ENCODE assay signal across 11 cellular contexts in genomic region chr7:22864855-22865606, GRCh38. TPM values are rescaled to one million over a fixed set of nuclear protein-coding genes. Genes with fewer than 3 reads are reported as not detected.
DNase-seq lines count a peak whose midpoint lies in the region; ATAC-seq and TF ChIP-seq lines count a peak whose summit lies in the region.
"Had no signal": no experiment of that assay in that cellular context is flagged by ENCODE, and none has a peak within 500 bp of the region (broad histone marks: within the 10 kb centered on the region; RNA-seq: fewer than 3 reads in every experiment).

No MANE protein-coding gene starts in this region.

- peak overlapping the region; percentile 24 for H3K27ac Mint-ChIP-seq in activated CD4-positive, alpha-beta T cell treated with anti-CD3 and anti-CD28 coated beads for 36 hours
- H3K27ac Mint-ChIP-seq: activated T-helper 1 cell treated with anti-CD3 and anti-CD28 coated beads, Interleukin-12 subunit alpha, Interleukin-12 subunit beta, Interleukin-2, Interleukin-4 antibody, amounts not matched to agents 30 ng/mL and 10 ng/mL and 1 ng/mL, durations not matched to agents 14 hours and 24 hours and 36 hours; memory B cell had no signal

- H3K36me3 ChIP-seq in left ventricle myocardium inferior (peaks cover 25% of the 10 kb centered on the region), spleen (peaks cover 0 to 22% (median 0%) of the 10 kb centered on the region in 6 donors)

- CTCF ChIA-PET in activated CD4-positive, alpha-beta T cell treated with anti-CD3 and anti-CD28 coated beads for 36 hours (lab: Charles Lee): interaction anchor here (0.8 to 1.5 kb wide), 2 partner anchors 12 to 26 kb away, joined by 3 to 4 read pairs; no protein-coding TSS in a partner anchor
- CTCF ChIA-PET in RWPE1 (lab: Yijun Ruan, JAX): no interaction called here

- H3K4me3 ChIP-seq in left ventricle myocardium inferior: no peak overlapping the region
- no peak overlapping the region for H3K4me3 ChIP-seq in spleen

- intact Hi-C loops in activated CD4-positive, alpha-beta T cell treated with anti-CD3 and anti-CD28 coated beads for 36 hours (cut with DNase I, micrococcal nuclease): loop anchor here in 1 of 2 experiments (10.0 kb wide), 1 partner anchor 300 kb away; no protein-coding TSS in a partner anchor
- intact Hi-C loops in left ventricle myocardium inferior (cut with micrococcal nuclease): no loop called here
- intact Hi-C loops in spleen (cut with DNase I; ENCODE audit: low total_unique reads): no loop called here

- DNase-seq in activated CD4-positive, alpha-beta T cell treated with anti-CD3 and anti-CD28 coated beads for 36 hours: no peak
- DNase-seq in activated CD4-positive, alpha-beta T cell treated with anti-CD3 and anti-CD28 coated beads, Interleukin-2, amount 50 U/mL, for 1 hour: no peak
- DNase-seq in RWPE1 (ENCODE audit: low spot score) (no peak), left ventricle myocardium inferior (no peak), spleen (no peak), NCI-H2227 (lab: John Stamatoyannopoulos, UW; ENCODE audit: unreplicated experiment) (no peak), NCI-H748 (lab: John Stamatoyannopoulos, UW; ENCODE audit: unreplicated experiment) (no peak)
- DNase-seq: retina had no signal

- no peak for TF ChIP-seq POLR2A in spleen (IDR thresholded peaks at IDR 0.05)

- H3K9me3 Mint-ChIP-seq in activated CD4-positive, alpha-beta T cell treated with anti-CD3 and anti-CD28 coated beads for 36 hours (ENCODE audit: low read depth): no peaks in the 10 kb centered on the region
- H3K9me3 Mint-ChIP-seq: activated T-helper 1 cell treated with anti-CD3 and anti-CD28 coated beads, Interleukin-12 subunit alpha, Interleukin-12 subunit beta, Interleukin-2, Interleukin-4 antibody, amounts not matched to agents 30 ng/mL and 10 ng/mL and 1 ng/mL, durations not matched to agents 14 hours and 24 hours and 36 hours; memory B cell had no signal

- peaks cover 17% of the 10 kb centered on the region for H3K4me1 Mint-ChIP-seq in activated CD4-positive, alpha-beta T cell treated with anti-CD3 and anti-CD28 coated beads for 36 hours

- H3K4me3 Mint-ChIP-seq in activated CD4-positive, alpha-beta T cell treated with anti-CD3 and anti-CD28 coated beads for 36 hours: no peak overlapping the region
- H3K4me3 Mint-ChIP-seq: activated T-helper 1 cell treated with anti-CD3 and anti-CD28 coated beads, Interleukin-12 subunit alpha, Interleukin-12 subunit beta, Interleukin-2, Interleukin-4 antibody, amounts not matched to agents 30 ng/mL and 10 ng/mL and 1 ng/mL, durations not matched to agents 14 hours and 24 hours and 36 hours; memory B cell had no signal

- H3K4me1 ChIP-seq in left ventricle myocardium inferior (peaks cover 56% of the 10 kb centered on the region), spleen (peaks cover 0 to 9% (median 3%) of the 10 kb centered on the region in 6 donors)

- H3K36me3 Mint-ChIP-seq in activated CD4-positive, alpha-beta T cell treated with anti-CD3 and anti-CD28 coated beads for 36 hours (ENCODE audit: low read depth): peaks cover 56% of the 10 kb centered on the region

- no peaks in the 10 kb centered on the region for H3K27me3 Mint-ChIP-seq in activated CD4-positive, alpha-beta T cell treated with anti-CD3 and anti-CD28 coated beads for 36 hours
- H3K27me3 Mint-ChIP-seq: memory B cell had no signal

- TF ChIP-seq CTCF in RWPE1 (conservative IDR thresholded peaks at IDR 0.05; ENCODE audit: low read depth) (no peak), left ventricle myocardium inferior (IDR thresholded peaks at IDR 0.05; ENCODE audit: borderline replicate concordance) (no peak), spleen (IDR thresholded peaks at IDR 0.05 in 8 of 11, conservative IDR thresholded peaks at IDR 0.05 in 3 of 11) (no peak)

- H3K9me3 ChIP-seq in left ventricle myocardium inferior (replicated peaks) (no peaks in the 10 kb centered on the region), spleen (no peaks in the 10 kb centered on the region)

- H3K27me3 ChIP-seq in left ventricle myocardium inferior (ENCODE audit: low read depth) (no peaks in the 10 kb centered on the region), spleen (replicated peaks in 1 of 7) (no peaks in the 10 kb centered on the region)

- POLR2A ChIA-PET in activated CD4-positive, alpha-beta T cell treated with anti-CD3 and anti-CD28 coated beads for 36 hours (lab: Charles Lee): no interaction called here
- POLR2A ChIA-PET in RWPE1 (lab: Yijun Ruan, JAX; ENCODE audit: low non-redundant PET): no interaction called here

- no peak for ATAC-seq in activated CD4-positive, alpha-beta T cell treated with anti-CD3 and anti-CD28 coated beads for 36 hours
- ATAC-seq in HG03439 (IDR thresholded peaks at IDR 0.05; ENCODE audit: unreplicated experiment): no peak

- WGBS in spleen, 5 donors: 81 to 90% (median 86%) methylated on average over 7 of the region's 7 CpGs

- H3K27ac ChIP-seq in RWPE1: peak overlapping the region; percentile 68
- H3K27ac ChIP-seq in left ventricle myocardium inferior (replicated peaks): peak overlapping the region; percentile 69
- H3K27ac ChIP-seq in spleen: peak overlapping the region in 6 of 8 donors; percentile 12 to 48 (median 32)

RNA-seq across cellular contexts. Expression of gene TOMM7, which starts 42.4 kb away (rescaled TPM):
- total RNA-seq in activated CD4-positive, alpha-beta T cell treated with anti-CD3 and anti-CD28 coated beads for 36 hours: 100 to 1,000 TPM in 1 of 2 experiments, 10 to 100 TPM in 1; 73.7 to 254 TPM
- 563 TPM for total RNA-seq in left ventricle myocardium inferior
- total RNA-seq in spleen: 100 to 1,000 TPM in 6 of 7 donors, 10 to 100 TPM in 1; 85.4 to 352 (median 235) TPM
- 100 to 1,000 TPM; 456 to 524 (median 482) TPM for polyA plus RNA-seq in spleen
